8 cellular contexts compared by ENCODE assay signal in the genomic region with DNA sequence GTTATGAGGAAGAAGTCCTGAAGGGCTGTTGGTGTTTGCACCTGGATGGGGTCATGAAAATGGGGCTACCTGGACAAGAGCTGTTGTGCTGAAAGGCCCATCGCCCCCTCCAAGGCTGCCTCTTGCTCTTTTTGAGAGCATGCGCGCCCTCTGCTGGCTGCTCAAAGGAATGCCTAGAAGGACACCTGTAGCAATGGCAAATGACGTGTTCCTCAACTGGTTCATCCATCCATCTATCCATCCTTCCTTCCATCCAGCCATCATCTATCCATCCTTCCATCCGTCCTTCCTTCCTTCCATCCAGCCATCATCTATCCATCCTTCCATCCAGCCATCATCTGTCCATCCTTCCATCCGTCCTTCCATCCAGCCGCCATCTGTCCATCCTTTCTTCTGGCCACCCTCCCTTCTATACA. TPM values are rescaled to one million over a fixed set of nuclear protein-coding genes. Genes with fewer than 3 reads are reported as not detected.
DNase-seq lines count a peak whose midpoint lies in the region; TF ChIP-seq lines count a peak whose summit lies in the region.

No MANE protein-coding gene starts in this region.

- H3K9me3 ChIP-seq in HAP-1: no peaks in the 10 kb centered on the region
- H3K9me3 ChIP-seq in liver (ENCODE audit: control insufficient read depth in 4 of 4, low read length in 3 of 4): no peaks in the 10 kb centered on the region

- WGBS in liver: 34% methylated on average over 7 of the region's 7 CpGs

- no peak overlapping the region for H3K27ac Mint-ChIP-seq in activated CD4-positive, alpha-beta T cell treated with anti-CD3 and anti-CD28 coated beads, Interleukin-2, amount 10 ng/mL, durations not matched to agents 24 days and 14 days

- in situ Hi-C loops in Caki2 (cut with HindIII; ENCODE audit: low pct_unique_long_range_greater_than_20kb, low sequenced_read_pairs): no loop called here
- in situ Hi-C loops in HAP-1 (cut with MboI; ENCODE audit: low sequenced_read_pairs): loop anchor here (25.0 kb wide), 1 partner anchor 573 kb away; a partner anchor contains a TSS

- H3K36me3 Mint-ChIP-seq in activated CD4-positive, alpha-beta T cell treated with anti-CD3 and anti-CD28 coated beads, Interleukin-2, amount 10 ng/mL, durations not matched to agents 24 days and 14 days (ENCODE audit: low read depth): no peaks in the 10 kb centered on the region

- H3K4me3 ChIP-seq in HAP-1 (no peak overlapping the region), coronary artery (no peak overlapping the region), liver (ENCODE audit: low read depth in 1 of 3, low read length in 3 of 3) (no peak overlapping the region)

- peak; percentile 96 to 98 for TF ChIP-seq RAD21 in liver (IDR thresholded peaks at IDR 0.05)

- H3K9me3 Mint-ChIP-seq in activated CD4-positive, alpha-beta T cell treated with anti-CD3 and anti-CD28 coated beads, Interleukin-2, amount 10 ng/mL, durations not matched to agents 24 days and 14 days: no peaks in the 10 kb centered on the region

- H3K27me3 Mint-ChIP-seq in activated CD4-positive, alpha-beta T cell treated with anti-CD3 and anti-CD28 coated beads, Interleukin-2, amount 10 ng/mL, durations not matched to agents 24 days and 14 days: peaks cover 2% of the 10 kb centered on the region

- no peak overlapping the region for H3K27ac ChIP-seq in coronary artery
- H3K27ac ChIP-seq in liver (ENCODE audit: low read depth in 1 of 2, low read length in 2 of 2): no peak overlapping the region

- no peaks in the 10 kb centered on the region for H3K36me3 ChIP-seq in HAP-1 (replicated peaks)
- H3K36me3 ChIP-seq in liver (ENCODE audit: control insufficient read depth in 4 of 4, insufficient read depth in 3 of 4, low read depth in 1 of 4, low read length in 3 of 4): peaks cover 0 to 15% (median 2%) of the 10 kb centered on the region in 4 donors

- H3K4me1 ChIP-seq in HAP-1: no peaks in the 10 kb centered on the region
- peaks cover 0 to 4% (median 0%) of the 10 kb centered on the region in 4 donors for H3K4me1 ChIP-seq in liver (ENCODE audit: control insufficient read depth in 4 of 4, insufficient read depth in 4 of 4, low read length in 3 of 4)

- peak; percentile 83 for TF ChIP-seq CTCF in coronary artery (IDR thresholded peaks at IDR 0.05)
- TF ChIP-seq CTCF in liver (IDR thresholded peaks at IDR 0.05; ENCODE audit: low read depth, low read length, missing input control): peak; percentile 87

- intact Hi-C loops in activated CD4-positive, alpha-beta T cell treated with anti-CD3 and anti-CD28 coated beads, Interleukin-2, amount 10 ng/mL, durations not matched to agents 24 days and 14 days (cut with micrococcal nuclease): loop anchor here (1.0 kb wide), 2 partner anchors 255 to 378 kb away; no protein-coding TSS in a partner anchor

- peaks cover 2% of the 10 kb centered on the region for H3K4me1 Mint-ChIP-seq in activated CD4-positive, alpha-beta T cell treated with anti-CD3 and anti-CD28 coated beads, Interleukin-2, amount 10 ng/mL, durations not matched to agents 24 days and 14 days

- H3K27me3 ChIP-seq in HAP-1 (ENCODE audit: low read depth) (no peaks in the 10 kb centered on the region), liver (ENCODE audit: control insufficient read depth in 4 of 4, insufficient read depth in 4 of 4, low read length in 3 of 4) (no peaks in the 10 kb centered on the region)

- peak; percentile 64 for DNase-seq in Caki2 (ENCODE audit: low read depth)
- DNase-seq in HAP-1 (ENCODE audit: low spot score in 2 of 2): peak; percentile 67 to 85
- DNase-seq in NCI-H226: peak; percentile 7
- DNase-seq in activated CD4-positive, alpha-beta T cell treated with anti-CD3 and anti-CD28 coated beads, Interleukin-2, amount 10 ng/mL, durations not matched to agents 24 days and 14 days: peak; percentile 91
- DNase-seq in coronary artery (ENCODE audit: low spot score): no peak
- peak; percentile 56 to 75 (median 62) for DNase-seq in stimulated activated CD4-positive, alpha-beta T cell treated with anti-CD3 and anti-CD28 coated beads, TNF-alpha, amount 100 ng/mL, for 24 hours (ENCODE audit: low read depth in 3 of 3)
- no peak for DNase-seq in GF-D8 (lab: John Stamatoyannopoulos, UW)

- H3K4me3 Mint-ChIP-seq in activated CD4-positive, alpha-beta T cell treated with anti-CD3 and anti-CD28 coated beads, Interleukin-2, amount 10 ng/mL, durations not matched to agents 24 days and 14 days: no peak overlapping the region

- no peak overlapping the region for H3K9ac ChIP-seq in liver (ENCODE audit: low read depth in 1 of 2, low read length in 2 of 2)

TF ChIP-seq in liver, 16 proteins besides CTCF, POLR2A, EP300 and RAD21:
- TF ChIP-seq FOXA1 (IDR thresholded peaks at IDR 0.05): no peak
- no peak for TF ChIP-seq SP1 (IDR thresholded peaks at IDR 0.05)
- TF ChIP-seq JUND (IDR thresholded peaks at IDR 0.05): no peak
- no peak for TF ChIP-seq TAF1 (conservative IDR thresholded peaks at IDR 0.05)
- TF ChIP-seq RXRA (IDR thresholded peaks at IDR 0.05): no peak
- TF ChIP-seq YY1 (IDR thresholded peaks at IDR 0.05): no peak
- TF ChIP-seq HNF4A (conservative IDR thresholded peaks at IDR 0.05): no peak
- TF ChIP-seq NR2F2 (IDR thresholded peaks at IDR 0.05): no peak
- TF ChIP-seq FOXA2 (IDR thresholded peaks at IDR 0.05): no peak
- TF ChIP-seq, protein P1, sequence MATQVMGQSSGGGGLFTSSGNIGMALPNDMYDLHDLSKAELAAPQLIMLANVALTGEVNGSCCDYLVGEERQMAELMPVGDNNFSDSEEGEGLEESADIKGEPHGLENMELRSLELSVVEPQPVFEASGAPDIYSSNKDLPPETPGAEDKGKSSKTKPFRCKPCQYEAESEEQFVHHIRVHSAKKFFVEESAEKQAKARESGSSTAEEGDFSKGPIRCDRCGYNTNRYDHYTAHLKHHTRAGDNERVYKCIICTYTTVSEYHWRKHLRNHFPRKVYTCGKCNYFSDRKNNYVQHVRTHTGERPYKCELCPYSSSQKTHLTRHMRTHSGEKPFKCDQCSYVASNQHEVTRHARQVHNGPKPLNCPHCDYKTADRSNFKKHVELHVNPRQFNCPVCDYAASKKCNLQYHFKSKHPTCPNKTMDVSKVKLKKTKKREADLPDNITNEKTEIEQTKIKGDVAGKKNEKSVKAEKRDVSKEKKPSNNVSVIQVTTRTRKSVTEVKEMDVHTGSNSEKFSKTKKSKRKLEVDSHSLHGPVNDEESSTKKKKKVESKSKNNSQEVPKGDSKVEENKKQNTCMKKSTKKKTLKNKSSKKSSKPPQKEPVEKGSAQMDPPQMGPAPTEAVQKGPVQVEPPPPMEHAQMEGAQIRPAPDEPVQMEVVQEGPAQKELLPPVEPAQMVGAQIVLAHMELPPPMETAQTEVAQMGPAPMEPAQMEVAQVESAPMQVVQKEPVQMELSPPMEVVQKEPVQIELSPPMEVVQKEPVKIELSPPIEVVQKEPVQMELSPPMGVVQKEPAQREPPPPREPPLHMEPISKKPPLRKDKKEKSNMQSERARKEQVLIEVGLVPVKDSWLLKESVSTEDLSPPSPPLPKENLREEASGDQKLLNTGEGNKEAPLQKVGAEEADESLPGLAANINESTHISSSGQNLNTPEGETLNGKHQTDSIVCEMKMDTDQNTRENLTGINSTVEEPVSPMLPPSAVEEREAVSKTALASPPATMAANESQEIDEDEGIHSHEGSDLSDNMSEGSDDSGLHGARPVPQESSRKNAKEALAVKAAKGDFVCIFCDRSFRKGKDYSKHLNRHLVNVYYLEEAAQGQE (IDR thresholded peaks at IDR 0.05): no peak
- TF ChIP-seq EGR1 (IDR thresholded peaks at IDR 0.05; ENCODE audit: low read depth in 2 of 2): no peak

RNA-seq across cellular contexts. Expression of a gene that starts 17.2 kb away (rescaled TPM):
- total RNA-seq in Caki2 (2014; rRNA removed; shearing (Covaris generic); ENCODE audit: low replicate concordance): 1,520 and 1,830 TPM in 2 replicates
- 1,154 and 1,159 TPM in 2 replicates for total RNA-seq in activated CD4-positive, alpha-beta T cell treated with anti-CD3 and anti-CD28 coated beads, Interleukin-2, amount 10 ng/mL, durations not matched to agents 24 days and 14 days
- 100 to 1,000 TPM; 220 to 584 TPM for total RNA-seq in liver
- 1,000 to 10,000 TPM in 1 of 2 donors, 100 to 1,000 TPM in 1; 578 to 1,995 TPM for polyA plus RNA-seq in liver

Comparison
In these comparisons a context has a peak if more than half of its experiments do, and no peak if none do; other contexts are left out.
1. DNase-seq: peak in Caki2 (single experiment), HAP-1 (2 of 2), NCI-H226 (single experiment), activated CD4-positive, alpha-beta T cell treated with anti-CD3 and anti-CD28 coated beads, Interleukin-2, amount 10 ng/mL, durations not matched to agents 24 days and 14 days (single experiment) and stimulated activated CD4-positive, alpha-beta T cell treated with anti-CD3 and anti-CD28 coated beads, TNF-alpha, amount 100 ng/mL, for 24 hours (3 of 3); none in coronary artery (single experiment) and GF-D8 (single experiment).